ENCODE assay signal across 1 cellular context in genomic region chr2:193467276-193467987, GRCh38.
TF ChIP-seq lines count a peak whose summit lies in the region.

No MANE protein-coding gene starts in this region.

TF ChIP-seq in HepG2, 621 proteins besides CTCF, POLR2A, EP300 and RAD21 (continued from another document):
- TF ChIP-seq PAXIP1 (CRISPR knock-in tag; conservative IDR thresholded peaks at IDR 0.05) (0 out of 2 replicates have a peak, but pooled peaks have one; percentile 25), ZNF891 (CRISPR knock-in tag; IDR thresholded peaks at IDR 0.05) (no peak), MED8 (CRISPR knock-in tag; IDR thresholded peaks at IDR 0.05; ENCODE audit: insufficient replicate concordance) (no peak), ZBTB46 (CRISPR knock-in tag; IDR thresholded peaks at IDR 0.05; ENCODE audit: borderline replicate concordance) (no peak), PRMT3 (CRISPR knock-in tag; IDR thresholded peaks at IDR 0.05; ENCODE audit: borderline replicate concordance, low read depth) (no peak), RARA (CRISPR knock-in tag; IDR thresholded peaks at IDR 0.05) (peak; percentile 33; the same call in 1 of the 2 replicates), ZBTB39 (CRISPR knock-in tag; IDR thresholded peaks at IDR 0.05) (no peak), XBP1 (CRISPR knock-in tag; IDR thresholded peaks at IDR 0.05) (no peak), HNF4A (CRISPR knock-in tag; IDR thresholded peaks at IDR 0.05) (peak; percentile 76), GPN1 (CRISPR knock-in tag; IDR thresholded peaks at IDR 0.05; ENCODE audit: borderline replicate concordance) (no peak), FIP1L1 (IDR thresholded peaks at IDR 0.05; ENCODE audit: borderline replicate concordance, insufficient read depth, low read depth, low read length) (no peak), ZNF17 (CRISPR knock-in tag; IDR thresholded peaks at IDR 0.05) (no peak), MBD4 (IDR thresholded peaks at IDR 0.05; ENCODE audit: borderline replicate concordance, low read length) (no peak), CEBPB (IDR thresholded peaks at IDR 0.05; ENCODE audit: borderline replicate concordance, low read depth, low read length) (peak; percentile 37; the same call in 1 of the 2 replicates), CCDC6 (CRISPR knock-in tag; IDR thresholded peaks at IDR 0.05) (no peak), ZBTB44 (CRISPR knock-in tag; IDR thresholded peaks at IDR 0.05) (no peak), ZNF572 (CRISPR knock-in tag; IDR thresholded peaks at IDR 0.05) (no peak), MIER3 (CRISPR knock-in tag; IDR thresholded peaks at IDR 0.05; ENCODE audit: borderline replicate concordance) (no peak), SYNCRIP (IDR thresholded peaks at IDR 0.05; ENCODE audit: insufficient read depth, low read depth, low read length) (no peak), HDAC6 (IDR thresholded peaks at IDR 0.05; ENCODE audit: low read depth, low read length) (no peak), HNF4G (IDR thresholded peaks at IDR 0.05; ENCODE audit: borderline replicate concordance, low read depth, low read length) (peak; percentile 39; the same call in 1 of the 2 replicates), HNF4G (CRISPR knock-in tag; IDR thresholded peaks at IDR 0.05; ENCODE audit: borderline replicate concordance, low read depth) (no peak), HCFC1 (IDR thresholded peaks at IDR 0.05; ENCODE audit: low read depth, low read length) (no peak), ZSCAN30 (CRISPR knock-in tag; IDR thresholded peaks at IDR 0.05) (no peak), POGZ (CRISPR knock-in tag; IDR thresholded peaks at IDR 0.05) (peak; percentile 47; the same call in 1 of the 2 replicates), ZMYM4 (CRISPR knock-in tag; IDR thresholded peaks at IDR 0.05) (peak; percentile 38; the same call in 1 of the 2 replicates), ZNF7 (CRISPR knock-in tag; IDR thresholded peaks at IDR 0.05) (peak; percentile 71), NR2F1 (CRISPR knock-in tag; IDR thresholded peaks at IDR 0.05) (peak in 1 of 2 experiments; percentile 21; a peak in 1 of 4 replicates)
